Comparison of ENCODE assay signal across 1 cellular context in the genomic region with DNA sequence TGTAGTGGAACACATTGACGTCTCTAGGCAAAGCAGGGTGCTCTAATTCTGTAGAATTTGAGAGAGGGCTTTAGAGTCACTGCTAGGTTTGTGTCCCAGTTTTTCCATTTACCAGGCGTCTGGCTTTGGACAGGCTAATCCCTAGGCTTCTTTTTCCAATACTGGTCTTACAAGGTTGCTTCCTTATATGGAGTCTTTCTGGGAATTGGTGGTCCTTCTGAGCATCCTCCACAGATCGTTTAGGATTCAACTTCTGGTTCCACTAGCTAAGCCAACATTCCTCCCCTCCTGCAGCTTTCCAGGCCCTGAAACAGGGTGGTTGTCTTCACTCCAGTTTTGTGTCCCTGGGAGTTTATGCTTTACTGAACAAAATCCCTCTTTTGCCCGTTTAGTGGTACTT.
TF ChIP-seq lines count a peak whose summit lies in the region.

No MANE protein-coding gene starts in this region.

TF ChIP-seq in H1, 55 proteins besides CTCF, POLR2A, EP300 and RAD21:
- no peak for TF ChIP-seq POLR2AphosphoS5 (IDR thresholded peaks at IDR 0.05; ENCODE audit: low read depth, low read length)
- TF ChIP-seq, protein P1, sequence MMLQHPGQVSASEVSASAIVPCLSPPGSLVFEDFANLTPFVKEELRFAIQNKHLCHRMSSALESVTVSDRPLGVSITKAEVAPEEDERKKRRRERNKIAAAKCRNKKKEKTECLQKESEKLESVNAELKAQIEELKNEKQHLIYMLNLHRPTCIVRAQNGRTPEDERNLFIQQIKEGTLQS (IDR thresholded peaks at IDR 0.05; ENCODE audit: insufficient read depth, low read depth, low read length) = no peak
- no peak for TF ChIP-seq FOSL1 (IDR thresholded peaks at IDR 0.05; ENCODE audit: insufficient read depth, low read depth, low read length)
- 0 out of 2 replicates have a peak, but pooled peaks have one; percentile 42 for TF ChIP-seq TEAD4 (IDR thresholded peaks at IDR 0.05; ENCODE audit: low read depth, low read length)
- TF ChIP-seq SUZ12 (IDR thresholded peaks at IDR 0.05; ENCODE audit: low read length) = no peak
- TF ChIP-seq SRF (IDR thresholded peaks at IDR 0.05; ENCODE audit: low read depth, low read length) = peak; percentile 74
- TF ChIP-seq EZH2 (IDR thresholded peaks at IDR 0.05; ENCODE audit: low read depth, low read length, severe bottlenecking) = no peak
- TF ChIP-seq BACH1 (IDR thresholded peaks at IDR 0.05; ENCODE audit: low read length) = no peak
- TF ChIP-seq PHF8 (conservative IDR thresholded peaks at IDR 0.05; ENCODE audit: low read depth, low read length) = no peak
- TF ChIP-seq MAX (IDR thresholded peaks at IDR 0.05) = no peak
- TF ChIP-seq CREB1 (IDR thresholded peaks at IDR 0.05) = no peak
- TF ChIP-seq KDM5A (IDR thresholded peaks at IDR 0.05; ENCODE audit: low read length) = no peak
- no peak for TF ChIP-seq CTBP2 (IDR thresholded peaks at IDR 0.05; ENCODE audit: borderline replicate concordance, insufficient read depth, insufficient read length, low read length)
